In genomic region chr1:30890502-30891222, GRCh38 we compare ENCODE assay signal across 18 cellular contexts.
"Had no signal": no experiment of that assay in that cellular context is flagged by ENCODE, and none has a peak within 500 bp of the region (broad histone marks: within the 10 kb centered on the region; RNA-seq: fewer than 3 reads in every experiment).

No MANE protein-coding gene starts in this region.

- H3K27me3 ChIP-seq: cardiac muscle cell, pancreas, SJSA1, upper lobe of right lung had no signal

- H3K9me3 Mint-ChIP-seq: activated naive CD4-positive, alpha-beta T cell treated with anti-CD3 and anti-CD28 coated beads, Interleukin-2, amount 10 ng/mL, durations not matched to agents 7 days and 5 days; effector memory CD8-positive, alpha-beta T cell; naive B cell; neural crest cell; stimulated activated naive CD8-positive, alpha-beta T cell treated with anti-CD3 and anti-CD28 coated beads, Interleukin-15, Interleukin-2, amounts not matched to agents 100 ng/mL and 50 ng/mL, for 24 hours; T-helper 1 cell treated with Interleukin-12 subunit alpha and Interleukin-12 subunit beta and Interleukin-4 antibody, amounts not matched to agents 30 μg/mL and 1 μg/mL, for 36 hours had no signal

- H3K4me3 Mint-ChIP-seq: activated naive CD4-positive, alpha-beta T cell treated with anti-CD3 and anti-CD28 coated beads, Interleukin-2, amount 10 ng/mL, durations not matched to agents 7 days and 5 days; effector memory CD8-positive, alpha-beta T cell; naive B cell; neural crest cell; stimulated activated naive CD8-positive, alpha-beta T cell treated with anti-CD3 and anti-CD28 coated beads, Interleukin-15, Interleukin-2, amounts not matched to agents 100 ng/mL and 50 ng/mL, for 24 hours; T-helper 1 cell treated with Interleukin-12 subunit alpha and Interleukin-12 subunit beta and Interleukin-4 antibody, amounts not matched to agents 30 μg/mL and 1 μg/mL, for 36 hours had no signal

- H3K27ac ChIP-seq: cardiac muscle cell, foreskin keratinocyte, pancreas, SJSA1, upper lobe of right lung had no signal

- H3K4me1 ChIP-seq: foreskin keratinocyte, pancreas had no signal

- H3K4me3 ChIP-seq: cardiac muscle cell, pancreas, SJSA1, upper lobe of right lung had no signal

- H3K27ac Mint-ChIP-seq: activated naive CD4-positive, alpha-beta T cell treated with anti-CD3 and anti-CD28 coated beads, Interleukin-2, amount 10 ng/mL, durations not matched to agents 7 days and 5 days; effector memory CD8-positive, alpha-beta T cell; stimulated activated naive CD8-positive, alpha-beta T cell treated with anti-CD3 and anti-CD28 coated beads, Interleukin-15, Interleukin-2, amounts not matched to agents 100 ng/mL and 50 ng/mL, for 24 hours; T-helper 1 cell treated with Interleukin-12 subunit alpha and Interleukin-12 subunit beta and Interleukin-4 antibody, amounts not matched to agents 30 μg/mL and 1 μg/mL, for 36 hours had no signal

- H3K36me3 Mint-ChIP-seq: activated naive CD4-positive, alpha-beta T cell treated with anti-CD3 and anti-CD28 coated beads, Interleukin-2, amount 10 ng/mL, durations not matched to agents 7 days and 5 days; naive B cell had no signal

- H3K9me3 ChIP-seq: pancreas, SJSA1, upper lobe of right lung had no signal

- FAIRE-seq: keratinocyte, pancreas had no signal

- DNase-seq: activated CD4-positive, CD25-positive, alpha-beta regulatory T cell treated with anti-CD3 and anti-CD28 coated beads, Interleukin-2, amount 50 U/mL, for 72 hours; activated CD8-positive, alpha-beta memory T cell treated with anti-CD3 and anti-CD28 coated beads for 24 hours; activated CD8-positive, alpha-beta memory T cell treated with anti-CD3 and anti-CD28 coated beads, Interleukin-2, amount 50 U/mL, for 48 hours; activated effector memory CD4-positive, alpha-beta T cell treated with Interleukin-2 at 50 U/mL for 16 hours; activated naive CD4-positive, alpha-beta T cell treated with anti-CD3 and anti-CD28 coated beads, Interleukin-2, amount 10 ng/mL, durations not matched to agents 7 days and 5 days; activated T-cell treated with anti-CD3 and anti-CD28 coated beads, Interleukin-2, amount 50 U/mL, for 48 hours; effector memory CD8-positive, alpha-beta T cell; foreskin keratinocyte; naive B cell; upper lobe of right lung had no signal

- H3K4me1 Mint-ChIP-seq: activated naive CD4-positive, alpha-beta T cell treated with anti-CD3 and anti-CD28 coated beads, Interleukin-2, amount 10 ng/mL, durations not matched to agents 7 days and 5 days had no signal

- ATAC-seq: effector memory CD8-positive, alpha-beta T cell; foreskin keratinocyte; left lobe of liver; pancreas; upper lobe of right lung had no signal

- H3K36me3 ChIP-seq: cardiac muscle cell, pancreas, upper lobe of right lung had no signal
